Comparison of ENCODE assay signal across 23 cellular contexts in genomic region chr12:74408601-74409166, GRCh38.
A peak's percentile ranks its signal among the peaks of the same experiment; 100 is the strongest.
DNase-seq lines count a peak whose midpoint lies in the region; ATAC-seq and TF ChIP-seq lines count a peak whose summit lies in the region.
"Had no signal": no experiment of that assay in that cellular context is flagged by ENCODE, and none has a peak within 500 bp of the region (broad histone marks: within the 10 kb centered on the region; RNA-seq: fewer than 3 reads in every experiment).

No MANE protein-coding gene starts in this region.

- H3K36me3 ChIP-seq in GM23338 (ENCODE audit: insufficient read depth) = no peaks in the 10 kb centered on the region
- no peaks in the 10 kb centered on the region for H3K36me3 ChIP-seq in HCT116 (ENCODE audit: control insufficient read depth in 1 of 2, insufficient read depth in 2 of 2, low read length in 2 of 2)
- H3K36me3 ChIP-seq in SK-N-MC (ENCODE audit: insufficient read depth, low read length) = no peaks in the 10 kb centered on the region
- H3K36me3 ChIP-seq: BLaER1 treated with 17β-estradiol and CSF1 and Interleukin-3, amounts not matched to agents 10 nM and 100 nM; SJCRH30 had no signal

- DNase-seq in GM23338 (ENCODE audit: low spot score) (peak; percentile 38), HCT116 (ENCODE audit: low read depth, low spot score) (no peak), SK-N-MC (ENCODE audit: low read depth, low spot score) (no peak), iPS-NIHi7 (ENCODE audit: extremely low spot score) (peak; percentile 13), NCI-H146 (lab: John Stamatoyannopoulos, UW) (no peak)
- DNase-seq: Caco-2; CD4-positive, alpha-beta memory T cell; DMS 273 treated with DMSO at 0.1 percent for 48 hours; GDM1; HFFc6; MV-4-11; NCI-H1105 treated with DMSO at 0.1 percent for 48 hours; NCI-H1694 treated with DMSO at 0.1 percent for 48 hours; NCI-H2081 treated with DMSO at 0.1 percent for 48 hours; NCI-H446 treated with DMSO at 0.1 percent for 48 hours; NCI-H82; OCI-M1; SJCRH30; T-helper 1 cell had no signal

- H3K4me3 ChIP-seq in GM23338 (no peak overlapping the region; the same call in 1 of the 2 replicates), HCT116 (replicated peaks in 1 of 2; ENCODE audit: low read depth in 1 of 2, low read length in 2 of 2) (no peak overlapping the region), SK-N-MC (no peak overlapping the region)
- H3K4me3 ChIP-seq: BLaER1 treated with 17β-estradiol and CSF1 and Interleukin-3, amounts not matched to agents 10 nM and 100 nM; SJCRH30 had no signal

- H2AFZ ChIP-seq in GM23338 = no peak overlapping the region
- peak overlapping the region; percentile 73 for H2AFZ ChIP-seq in HCT116 (ENCODE audit: low read depth, low read length, poor library complexity, severe bottlenecking)

- RAD21 ChIA-PET in HCT116 (lab: Charles Lee; ENCODE audit: low non-redundant PET in 1 of 2, low total read pairs in 2 of 2, uncharacterized antibody in 2 of 2, unreplicated experiment in 2 of 2) = no interaction called here

- H3K27ac ChIP-seq in GM23338 (ENCODE audit: low read depth) = no peak overlapping the region
- no peak overlapping the region for H3K27ac ChIP-seq in HCT116 (ENCODE audit: low read depth, low read length)
- 0 out of 2 replicates have a peak overlapping the region, but pooled peaks have one; percentile 9 for H3K27ac ChIP-seq in SK-N-MC
- H3K27ac ChIP-seq: BLaER1 treated with 17β-estradiol and CSF1 and Interleukin-3, amounts not matched to agents 10 nM and 100 nM; KMS-11; SJCRH30 had no signal

- no peak for TF ChIP-seq POLR2A in HCT116 (IDR thresholded peaks at IDR 0.05; ENCODE audit: borderline replicate concordance, extremely low read depth, insufficient read depth, insufficient read length)

- H3K9me3 ChIP-seq in HCT116 (ENCODE audit: control insufficient read depth in 1 of 2, insufficient read depth in 1 of 2, low read depth in 1 of 2, low read length in 2 of 2) = no peaks in the 10 kb centered on the region
- no peaks in the 10 kb centered on the region for H3K9me3 ChIP-seq in SK-N-MC (ENCODE audit: low read depth, low read length)
- H3K9me3 ChIP-seq: BLaER1 treated with 17β-estradiol and CSF1 and Interleukin-3, amounts not matched to agents 10 nM and 100 nM; Caco-2; SJCRH30 had no signal

- H3K9me2 ChIP-seq in GM23338 (ENCODE audit: insufficient read depth) = no peaks in the 10 kb centered on the region
- no peaks in the 10 kb centered on the region for H3K9me2 ChIP-seq in HCT116 (ENCODE audit: insufficient read depth)

- H3K27me3 ChIP-seq in GM23338 (ENCODE audit: insufficient read depth) (no peaks in the 10 kb centered on the region), HCT116 (ENCODE audit: insufficient read depth, low read length) (no peaks in the 10 kb centered on the region)
- H3K27me3 ChIP-seq: BLaER1 treated with 17β-estradiol and CSF1 and Interleukin-3, amounts not matched to agents 10 nM and 100 nM; SJCRH30 had no signal

- no peaks in the 10 kb centered on the region for H3K36me3 Mint-ChIP-seq in GM23338 (ENCODE audit: low read depth)
- H3K36me3 Mint-ChIP-seq: CD4-positive, alpha-beta memory T cell had no signal

- H3K79me2 ChIP-seq in GM23338 (replicated peaks; ENCODE audit: insufficient read depth) (no peaks in the 10 kb centered on the region), HCT116 (ENCODE audit: insufficient read depth, low read length) (no peaks in the 10 kb centered on the region)

- BruUV-seq in HCT116 (replicated peaks; lab: Mats Ljungman, UMichigan) = no TSS peak

- CTCF ChIA-PET in HCT116 (lab: Charles Lee) = no interaction called here

- H3K4me3 Mint-ChIP-seq in GM23338 = no peak overlapping the region
- H3K4me3 Mint-ChIP-seq: CD4-positive, alpha-beta memory T cell; HFFc6 had no signal

- H3F3A ChIP-seq in GM23338 (replicated peaks; ENCODE audit: low read depth) = no peaks in the 10 kb centered on the region

- H3K4me1 Mint-ChIP-seq in GM23338 = peaks cover 23% of the 10 kb centered on the region
- H3K4me1 Mint-ChIP-seq: CD4-positive, alpha-beta memory T cell had no signal

- H4K20me1 ChIP-seq in GM23338 (replicated peaks; ENCODE audit: insufficient read depth) (no peaks in the 10 kb centered on the region), HCT116 (ENCODE audit: insufficient read depth) (no peaks in the 10 kb centered on the region)
- H4K20me1 ChIP-seq: BLaER1 treated with 17β-estradiol and CSF1 and Interleukin-3, amounts not matched to agents 10 nM and 100 nM had no signal

- no peak for TF ChIP-seq RAD21 in HCT116 (IDR thresholded peaks at IDR 0.05; ENCODE audit: low read depth)

- POLR2A ChIA-PET in HCT116 (lab: Charles Lee) = no interaction called here

- H3K9ac ChIP-seq in HCT116 (ENCODE audit: low read length) (no peak overlapping the region), SK-N-MC (ENCODE audit: insufficient read length) (no peak overlapping the region)
- H3K9ac ChIP-seq: BLaER1 treated with 17β-estradiol and CSF1 and Interleukin-3, amounts not matched to agents 10 nM and 100 nM; KMS-11 had no signal

- no peaks in the 10 kb centered on the region for H3K27me3 Mint-ChIP-seq in GM23338 (ENCODE audit: insufficient read depth, low read depth, poor library complexity)

- no peak for TF ChIP-seq CTCF in GM23338 (conservative IDR thresholded peaks at IDR 0.05; ENCODE audit: low read depth in 2 of 2)
- TF ChIP-seq CTCF in HCT116 (IDR thresholded peaks at IDR 0.05 in 2 of 3, conservative IDR thresholded peaks at IDR 0.05 in 1 of 3; ENCODE audit: borderline replicate concordance in 1 of 3, insufficient read depth in 1 of 3, low read depth in 2 of 3, low read length in 2 of 3) = no peak

- H3K4me1 ChIP-seq in GM23338 (ENCODE audit: insufficient read depth) (peaks cover 25% of the 10 kb centered on the region), HCT116 (ENCODE audit: control insufficient read depth in 1 of 2, insufficient read depth in 2 of 2, low read length in 2 of 2) (peaks cover 9 to 17% of the 10 kb centered on the region in 2 experiments; a peak in 2 of 4 replicates)
- H3K4me1 ChIP-seq: SJCRH30 had no signal

- H3K9me3 Mint-ChIP-seq in GM23338 = no peaks in the 10 kb centered on the region
- H3K9me3 Mint-ChIP-seq: CD4-positive, alpha-beta memory T cell; HFFc6 had no signal

- intact Hi-C loops in HCT116 (cut with micrococcal nuclease) = no loop called here

- H3K4me2 ChIP-seq in GM23338 (peak overlapping the region; percentile 53), HCT116 (ENCODE audit: low read length) (no peak overlapping the region)
- H3K4me2 ChIP-seq: BLaER1 treated with 17β-estradiol and CSF1 and Interleukin-3, amounts not matched to agents 10 nM and 100 nM; KMS-11 had no signal

- ATAC-seq in GM23338 (peak; percentile 88), HCT116 (no peak), HG03139 (IDR thresholded peaks at IDR 0.05; ENCODE audit: unreplicated experiment) (no peak), HG03045 (IDR thresholded peaks at IDR 0.05; ENCODE audit: unreplicated experiment) (no peak)

- no peak overlapping the region for H3K27ac Mint-ChIP-seq in GM23338
- H3K27ac Mint-ChIP-seq: CD4-positive, alpha-beta memory T cell; HFFc6 had no signal

TF ChIP-seq in HCT116, 20 proteins besides CTCF, POLR2A, EP300 and RAD21:
- no peak for TF ChIP-seq YY1 (IDR thresholded peaks at IDR 0.05; ENCODE audit: extremely low read depth, insufficient replicate concordance, low read depth, low read length)
- TF ChIP-seq SIN3A (IDR thresholded peaks at IDR 0.05; ENCODE audit: low read depth) = no peak
- TF ChIP-seq REST (IDR thresholded peaks at IDR 0.05; ENCODE audit: low read depth) = no peak
- TF ChIP-seq CEBPB (IDR thresholded peaks at IDR 0.05; ENCODE audit: low read depth) = no peak
- TF ChIP-seq EZH2phosphoT487 (IDR thresholded peaks at IDR 0.05; ENCODE audit: borderline replicate concordance) = no peak
- no peak for TF ChIP-seq ELF1 (IDR thresholded peaks at IDR 0.05; ENCODE audit: borderline replicate concordance, low read depth)
- no peak for TF ChIP-seq ZFX (IDR thresholded peaks at IDR 0.05)

Comparison
In these comparisons a context has a peak if more than half of its experiments do, and no peak if none do; other contexts are left out.
1. DNase-seq: peak in GM23338 (single experiment) and iPS-NIHi7 (single experiment); none in HCT116 (single experiment), SK-N-MC (single experiment) and NCI-H146 (single experiment).